In the genomic region with DNA sequence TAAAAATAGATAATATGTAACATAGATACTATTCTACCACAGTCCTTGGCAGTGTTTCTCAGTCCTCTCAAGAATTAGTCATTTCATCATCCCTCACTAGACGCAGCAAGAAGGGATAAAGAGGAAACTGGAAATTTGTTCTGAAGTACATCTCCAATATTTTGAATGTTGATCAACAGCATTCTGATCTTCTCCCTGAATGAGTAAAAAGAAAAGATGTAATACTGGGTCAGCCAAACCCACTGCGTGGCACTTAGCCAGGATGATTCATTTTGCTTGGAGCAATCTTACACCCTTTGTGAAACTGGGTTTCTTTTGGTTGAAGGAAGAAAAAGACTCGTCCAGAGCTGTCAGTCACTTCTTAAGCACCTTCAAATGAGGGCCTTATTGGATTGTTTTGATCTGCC, we compare ENCODE assay signal across 8 cellular contexts. TPM values are rescaled to one million over a fixed set of nuclear protein-coding genes. Genes with fewer than 3 reads are reported as not detected.
A peak's percentile ranks its signal among the peaks of the same experiment; 100 is the strongest.
DNase-seq lines count a peak whose midpoint lies in the region; ATAC-seq and TF ChIP-seq lines count a peak whose summit lies in the region.

No MANE protein-coding gene starts in this region.

- no peak for TF ChIP-seq EP300 in esophagus muscularis mucosa (IDR thresholded peaks at IDR 0.05)

- DNase-seq in GM06990 (ENCODE audit: extremely low read depth, insufficient read length) (peak; percentile 25), SW 1271 (lab: John Stamatoyannopoulos, UW) (peak; percentile 3 to 59), esophagus muscularis mucosa (ENCODE audit: extremely low spot score) (peak; percentile 96), posterior vena cava (ENCODE audit: low spot score) (peak; percentile 82), NCI-H2171 (lab: John Stamatoyannopoulos, UW) (no peak), DMS53 treated with DMSO at 0.1 percent for 48 hours (lab: John Stamatoyannopoulos, UW; ENCODE audit: unreplicated experiment) (no peak), mesenteric fat pad (ENCODE audit: low spot score) (no peak)

- H3K27me3 ChIP-seq in GM06990 (replicated peaks; ENCODE audit: control insufficient read depth, insufficient read depth, low read length) (no peaks in the 10 kb centered on the region), esophagus muscularis mucosa (no peaks in the 10 kb centered on the region)

- WGBS in esophagus muscularis mucosa: 18% methylated on average over 3 of the region's 3 CpGs

- TF ChIP-seq CTCF in GM06990 (IDR thresholded peaks at IDR 0.05; ENCODE audit: insufficient read depth, low read length, poor library complexity, severe bottlenecking) (no peak), esophagus muscularis mucosa (IDR thresholded peaks at IDR 0.05) (no peak)

- ATAC-seq in HG02798 (IDR thresholded peaks at IDR 0.05; ENCODE audit: poor library complexity, unreplicated experiment): peak; percentile 54

- H3K27ac ChIP-seq in esophagus muscularis mucosa (replicated peaks in 1 of 4): peak overlapping the region in 3 of 4 donors; percentile 7 to 14 (median 9)

- peaks cover 12 to 32% (median 22%) of the 10 kb centered on the region in 4 donors for H3K4me1 ChIP-seq in esophagus muscularis mucosa

- H3K4me3 ChIP-seq in GM06990 (replicated peaks; ENCODE audit: low read depth, low read length) (no peak overlapping the region), esophagus muscularis mucosa (no peak overlapping the region)

- H3K36me3 ChIP-seq in GM06990 (ENCODE audit: control insufficient read depth, insufficient read depth, low read length): no peaks in the 10 kb centered on the region
- H3K36me3 ChIP-seq in esophagus muscularis mucosa: no peaks in the 10 kb centered on the region

- no peaks in the 10 kb centered on the region for H3K9me3 ChIP-seq in esophagus muscularis mucosa

- no peak for TF ChIP-seq POLR2A in esophagus muscularis mucosa (IDR thresholded peaks at IDR 0.05; ENCODE audit: low read depth)

- intact Hi-C loops in esophagus muscularis mucosa (cut with DNase I): no loop called here
- intact Hi-C loops in posterior vena cava (cut with DNase I): loop anchor here in 1 of 2 donors (5.0 kb wide), 1 partner anchor 900 kb away; no protein-coding TSS in a partner anchor

RNA-seq across cellular contexts. Expression of gene TAF1B, which starts 54.1 kb away (rescaled TPM):
- total RNA-seq in esophagus muscularis mucosa (10 to 100 TPM in 1 of 4 donors, 1 to 10 TPM in 3; 7.1 to 10.1 (median 8.0) TPM), posterior vena cava (10 to 100 TPM; 20.8 to 21.6 TPM), mesenteric fat pad (31.2 TPM)

RNA-seq across cellular contexts. Expression of gene GRHL1, which starts 54.2 kb away (rescaled TPM):
- total RNA-seq in esophagus muscularis mucosa (1 to 10 TPM in 3 of 4 donors, under 1 TPM in 1; 0.86 to 5.1 (median 2.6) TPM), posterior vena cava (1 to 10 TPM; 1.9 to 2.3 TPM), mesenteric fat pad (18.0 TPM)

Comparison
In these comparisons a context has a peak if more than half of its experiments do, and no peak if none do; other contexts are left out.
1. DNase-seq: peak in GM06990 (single experiment), SW 1271 (2 of 2), esophagus muscularis mucosa (single experiment) and posterior vena cava (single experiment); none in NCI-H2171 (single experiment), DMS53 treated with DMSO at 0.1 percent for 48 hours (single experiment) and mesenteric fat pad (single experiment).